ENCODE assay signal across 8 cellular contexts in genomic region chr22:29470159-29470855, GRCh38. TPM values are rescaled to one million over a fixed set of nuclear protein-coding genes. Genes with fewer than 3 reads are reported as not detected.
DNase-seq lines count a peak whose midpoint lies in the region; ATAC-seq and TF ChIP-seq lines count a peak whose summit lies in the region.

No MANE protein-coding gene starts in this region.

- H3K4me3 ChIP-seq in GM12875 (ENCODE audit: low read depth, low read length) (peak overlapping the region; percentile 16), mesodermal cell (ENCODE audit: extremely low read depth, insufficient read depth, low read length, poor library complexity, severe bottlenecking) (peak overlapping the region; percentile 25)

- H3K4me1 ChIP-seq in mesodermal cell (ENCODE audit: control insufficient read depth, insufficient read depth, low read length, poor library complexity, severe bottlenecking), result no peaks in the 10 kb centered on the region

- peak; percentile 89 for TF ChIP-seq CTCF in GM12875 (IDR thresholded peaks at IDR 0.05; ENCODE audit: borderline replicate concordance, insufficient read depth, low read depth, low read length)

- 4 to 9% methylated on average over 26 to 47 of the region's 54 CpGs for WGBS in mesodermal cell (ENCODE audit: insufficient coverage in 2 of 2), 2 experiments

- H3K36me3 ChIP-seq in mesodermal cell (ENCODE audit: control insufficient read depth, insufficient read depth, low read length), result no peaks in the 10 kb centered on the region

- no peaks in the 10 kb centered on the region for H3K9me3 ChIP-seq in mesodermal cell (ENCODE audit: control insufficient read depth, low read length)

- no peak overlapping the region for H3K27ac ChIP-seq in mesodermal cell (ENCODE audit: low read depth, low read length, severe bottlenecking)

- DNase-seq in NCI-H146 (lab: John Stamatoyannopoulos, UW), result peak; percentile 70
- peak; percentile 55 to 56 for DNase-seq in activated CD4-positive, alpha-beta T cell treated with anti-CD3 and anti-CD28 coated beads, Interleukin-2, amount 50 U/mL, for 4 hours
- peak; percentile 45 for DNase-seq in effector CD4-positive, alpha-beta T cell
- DNase-seq in stimulated activated CD8-positive, alpha-beta memory T cell treated with anti-CD3 and anti-CD28 coated beads, Interleukin-2, amount 100 ng/mL, for 48 hours (ENCODE audit: low read depth in 2 of 2), result peak; percentile 66 to 75
- no peak for DNase-seq in NCI-H2107 treated with DMSO at 0.1 percent for 48 hours (lab: John Stamatoyannopoulos, UW; ENCODE audit: unreplicated experiment)

- ATAC-seq in GM21526 (IDR thresholded peaks at IDR 0.05; ENCODE audit: low FRiP score, unreplicated experiment), result no peak

RNA-seq across cellular contexts. Expression of gene NEFH, which starts 9.7 kb away (rescaled TPM):
- polyA plus RNA-seq in mesodermal cell (2013, experiment 1 of 2), result 7.4 TPM
- 6.6 TPM for polyA plus RNA-seq in mesodermal cell (2013, experiment 2 of 2)

RNA-seq across cellular contexts. Expression of gene RFPL1, which starts 31.9 kb away (rescaled TPM):
- 0.33 TPM for polyA plus RNA-seq in mesodermal cell (2013, experiment 1 of 2)
- polyA plus RNA-seq in mesodermal cell (2013, experiment 2 of 2), result not detected
